In the genomic region with DNA sequence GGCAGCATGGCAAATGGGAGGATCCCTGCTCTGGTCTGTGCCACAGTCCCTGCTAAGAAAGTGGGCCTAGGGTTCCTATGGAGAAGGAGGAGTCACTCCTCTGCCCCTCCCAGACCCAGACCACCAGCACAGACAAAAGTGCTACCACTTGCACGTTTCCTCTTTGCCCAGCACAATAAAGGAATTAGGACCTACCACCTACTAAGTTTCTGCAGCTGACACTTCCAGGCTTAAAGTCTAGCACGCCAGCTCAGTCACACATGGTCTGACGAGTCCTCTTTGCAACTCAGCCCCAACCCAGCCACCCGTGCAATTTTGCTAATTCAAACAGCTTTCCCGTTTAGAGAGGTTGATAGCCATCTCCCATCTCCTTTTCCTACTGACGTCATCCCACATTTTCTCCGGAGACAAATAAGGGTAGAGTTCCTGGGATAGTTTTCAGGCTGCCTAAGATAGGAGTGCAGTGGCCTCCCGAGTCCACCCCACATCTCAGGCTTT, we compare ENCODE assay signal across 8 cellular contexts.
DNase-seq lines count a peak whose midpoint lies in the region; ATAC-seq and TF ChIP-seq lines count a peak whose summit lies in the region.

No MANE protein-coding gene starts in this region.

- H3K9me3 Mint-ChIP-seq in WTC11 (no peaks in the 10 kb centered on the region), glutamatergic neuron (ENCODE audit: unreplicated experiment) (peaks cover 9% of the 10 kb centered on the region)

- H3K36me3 Mint-ChIP-seq in WTC11 (no peaks in the 10 kb centered on the region), glutamatergic neuron (ENCODE audit: unreplicated experiment) (no peaks in the 10 kb centered on the region)

- H3K27me3 Mint-ChIP-seq in WTC11 (ENCODE audit: low read depth) (peaks cover 88% of the 10 kb centered on the region), glutamatergic neuron (ENCODE audit: unreplicated experiment) (peaks cover 10% of the 10 kb centered on the region)

- POLR2A ChIA-PET in WTC11 (lab: Charles Lee), result interaction anchor here (1.2 to 1.5 kb wide), 2 partner anchors 11 to 57 kb away, joined by 3 read pairs; no protein-coding TSS in a partner anchor

- ATAC-seq in WTC11 (peak; percentile 34), HG03175 (IDR thresholded peaks at IDR 0.05; ENCODE audit: unreplicated experiment) (no peak), HG03521 (IDR thresholded peaks at IDR 0.05; ENCODE audit: unreplicated experiment) (no peak)

- H3K4me3 Mint-ChIP-seq in WTC11 (peak overlapping the region; percentile 90), glutamatergic neuron (ENCODE audit: unreplicated experiment) (peak overlapping the region; percentile 30)

- peak; percentile 29 for DNase-seq in DMS 273 treated with DMSO at 0.1 percent for 48 hours (lab: John Stamatoyannopoulos, UW)
- peak; percentile 75 for DNase-seq in HK-2 (ENCODE audit: unreplicated experiment)
- no peak for DNase-seq in WTC11 (ENCODE audit: low spot score)
- no peak for DNase-seq in glutamatergic neuron
- peak; percentile 83 for DNase-seq in posterior vena cava (ENCODE audit: low spot score)
- no peak for DNase-seq in NCI-H1048 (lab: John Stamatoyannopoulos, UW)

- H3K4me1 Mint-ChIP-seq in WTC11 (peaks cover 43% of the 10 kb centered on the region), glutamatergic neuron (ENCODE audit: low read depth, unreplicated experiment) (peaks cover 38% of the 10 kb centered on the region)

- TF ChIP-seq CTCF in WTC11 (IDR thresholded peaks at IDR 0.05) (no peak), glutamatergic neuron (IDR thresholded peaks at IDR 0.05; ENCODE audit: partially characterized antibody, unreplicated experiment) (no peak)

- CTCF ChIA-PET in WTC11 (lab: Charles Lee), result interaction anchor here (0.8 to 3.9 kb wide), 13 partner anchors 11 to 490 kb away, joined by 3 to 27 read pairs (median 8); a partner anchor contains a TSS

- peak overlapping the region; percentile 16; the same call in 1 of the 2 replicates for H3K27ac Mint-ChIP-seq in WTC11
- H3K27ac Mint-ChIP-seq in glutamatergic neuron (ENCODE audit: unreplicated experiment), result no peak overlapping the region

- intact Hi-C loops in posterior vena cava (cut with DNase I), result no loop called here

TF ChIP-seq in WTC11, 78 proteins besides CTCF, POLR2A, EP300 and RAD21:
- TF ChIP-seq, protein P1, sequence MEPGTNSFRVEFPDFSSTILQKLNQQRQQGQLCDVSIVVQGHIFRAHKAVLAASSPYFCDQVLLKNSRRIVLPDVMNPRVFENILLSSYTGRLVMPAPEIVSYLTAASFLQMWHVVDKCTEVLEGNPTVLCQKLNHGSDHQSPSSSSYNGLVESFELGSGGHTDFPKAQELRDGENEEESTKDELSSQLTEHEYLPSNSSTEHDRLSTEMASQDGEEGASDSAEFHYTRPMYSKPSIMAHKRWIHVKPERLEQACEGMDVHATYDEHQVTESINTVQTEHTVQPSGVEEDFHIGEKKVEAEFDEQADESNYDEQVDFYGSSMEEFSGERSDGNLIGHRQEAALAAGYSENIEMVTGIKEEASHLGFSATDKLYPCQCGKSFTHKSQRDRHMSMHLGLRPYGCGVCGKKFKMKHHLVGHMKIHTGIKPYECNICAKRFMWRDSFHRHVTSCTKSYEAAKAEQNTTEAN (CRISPR knock-in tag; IDR thresholded peaks at IDR 0.05), result 0 out of 2 replicates have a peak, but pooled peaks have one; percentile 29
- TF ChIP-seq, protein P2, sequence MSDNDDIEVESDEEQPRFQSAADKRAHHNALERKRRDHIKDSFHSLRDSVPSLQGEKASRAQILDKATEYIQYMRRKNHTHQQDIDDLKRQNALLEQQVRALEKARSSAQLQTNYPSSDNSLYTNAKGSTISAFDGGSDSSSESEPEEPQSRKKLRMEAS (CRISPR knock-in tag; IDR thresholded peaks at IDR 0.05), result peak; percentile 13; the same call in 1 of the 2 replicates
- no peak for TF ChIP-seq ZNF138 (CRISPR knock-in tag; conservative IDR thresholded peaks at IDR 0.05)

Comparison
In these comparisons a context has a peak if more than half of its experiments do, and no peak if none do; other contexts are left out.
1. DNase-seq: peak in DMS 273 treated with DMSO at 0.1 percent for 48 hours (single experiment), HK-2 (single experiment) and posterior vena cava (single experiment); none in WTC11 (single experiment), glutamatergic neuron (single experiment) and NCI-H1048 (single experiment).